Comparison of ENCODE assay signal across 30 cellular contexts in the genomic region with DNA sequence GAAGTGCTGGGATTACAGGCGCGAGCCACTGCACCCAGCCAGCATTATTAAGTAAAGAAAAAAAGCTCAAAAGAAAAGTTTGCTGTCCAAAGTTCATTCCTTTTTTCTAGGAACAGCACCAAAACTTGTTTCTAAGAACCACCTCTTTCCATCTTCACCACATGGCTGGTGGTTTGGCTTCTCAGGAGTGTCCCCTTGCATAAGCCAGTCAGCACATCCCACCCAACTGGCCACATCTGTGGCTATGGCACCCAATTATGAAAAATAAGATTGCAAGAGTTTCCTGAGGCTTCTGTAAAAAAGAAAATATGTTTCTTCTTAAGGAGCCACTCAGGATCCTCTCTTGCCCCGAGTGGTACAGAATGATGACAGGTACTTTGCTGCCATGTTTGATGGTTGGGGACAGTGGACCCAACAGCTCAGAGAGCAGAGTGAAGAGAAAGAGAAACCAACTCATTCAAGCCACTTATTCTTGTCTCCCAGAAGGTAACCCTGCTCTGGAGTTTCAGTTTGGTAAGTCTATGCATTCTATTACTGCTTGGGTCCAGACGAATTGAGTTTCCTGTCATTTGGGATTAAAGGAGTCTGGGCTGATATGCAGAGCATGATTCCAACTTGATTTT.
"Had no signal": no experiment of that assay in that cellular context is flagged by ENCODE, and none has a peak within 500 bp of the region (broad histone marks: within the 10 kb centered on the region; RNA-seq: fewer than 3 reads in every experiment).

No MANE protein-coding gene starts in this region.

- DNase-seq: activated B cell treated with CpG ODN at 0.5 μM for 24 hours; activated CD4-positive, alpha-beta memory T cell treated with anti-CD3 and anti-CD28 coated beads for 36 hours; activated CD4-positive, alpha-beta T cell treated with anti-CD3 and anti-CD28 coated beads for 4 hours; activated CD4-positive, alpha-beta T cell treated with anti-CD3 and anti-CD28 coated beads, Interleukin-2, amount 50 U/mL, for 1 hour; activated CD4-positive, CD25-positive, alpha-beta regulatory T cell treated with anti-CD3 and anti-CD28 coated beads, Interleukin-2, amount 50 U/mL, for 72 hours; activated effector memory CD4-positive, alpha-beta T cell treated with anti-CD3 and anti-CD28 coated beads, Interleukin-2, amount 50 U/mL, for 16 hours; activated naive CD4-positive, alpha-beta T cell; activated naive CD4-positive, alpha-beta T cell treated with anti-CD3 and anti-CD28 coated beads, Interleukin-2, amount 50 U/mL, for 16 hours; activated T-cell treated with anti-CD3 and anti-CD28 coated beads, Interleukin-2, amount 50 U/mL, for 1 hour; activated T-cell treated with anti-CD3 and anti-CD28 coated beads, Interleukin-2, amount 50 U/mL, for 72 hours; anterior cingulate cortex; caudate nucleus; cerebellar nuclear complex; Karpas-422; KBM-7; NCI-H1048; NCI-H1105 treated with DMSO at 0.1 percent for 48 hours; NCI-H1436; NCI-H1694 treated with DMSO at 0.1 percent for 48 hours; NCI-H2029; NCI-H345; NCI-H524 treated with DMSO at 0.1 percent for 48 hours; NK-92 treated with Interleukin-12 subunit alpha and Interleukin-12 subunit beta, amount 100 ng/mL, for 24 hours; Right ventricle myocardium superior; T-helper 9 cell had no signal

- H3K9me3 Mint-ChIP-seq: T-helper 1 cell treated with Interleukin-12 subunit alpha and Interleukin-12 subunit beta and Interleukin-4 antibody, amounts not matched to agents 30 μg/mL and 1 μg/mL, for 36 hours had no signal

- H3K27ac ChIP-seq: VCaP had no signal

- H3K4me3 Mint-ChIP-seq: activated B cell treated with CpG ODN at 0.5 μM for 24 hours; activated CD4-positive, alpha-beta memory T cell treated with anti-CD3 and anti-CD28 coated beads for 36 hours; activated T-cell treated with anti-CD3 and anti-CD28 coated beads, Interleukin-2, amount 50 U/mL, for 72 hours; activated T-helper 17 cell treated with anti-CD3 and anti-CD28 coated beads, Interleukin-2, amount 50 U/mL, for 72 hours; brain; T-helper 1 cell treated with Interleukin-12 subunit alpha and Interleukin-12 subunit beta and Interleukin-4 antibody, amounts not matched to agents 30 μg/mL and 1 μg/mL, for 36 hours had no signal

- ATAC-seq: activated T-cell treated with anti-CD3 and anti-CD28 coated beads, Interleukin-2, amount 50 U/mL, for 72 hours; activated T-helper 17 cell treated with anti-CD3 and anti-CD28 coated beads, Interleukin-2, amount 50 U/mL, for 72 hours had no signal

- H3K36me3 Mint-ChIP-seq: activated CD4-positive, alpha-beta memory T cell treated with anti-CD3 and anti-CD28 coated beads for 36 hours had no signal

- H3K27ac Mint-ChIP-seq: activated B cell treated with CpG ODN at 0.5 μM for 24 hours; activated CD4-positive, alpha-beta memory T cell treated with anti-CD3 and anti-CD28 coated beads for 36 hours; activated T-cell treated with anti-CD3 and anti-CD28 coated beads, Interleukin-2, amount 50 U/mL, for 72 hours; activated T-helper 17 cell treated with anti-CD3 and anti-CD28 coated beads, Interleukin-2, amount 50 U/mL, for 72 hours; brain; IgD-negative memory B cell; T-helper 1 cell treated with Interleukin-12 subunit alpha and Interleukin-12 subunit beta and Interleukin-4 antibody, amounts not matched to agents 30 μg/mL and 1 μg/mL, for 36 hours had no signal

- H3K4me1 Mint-ChIP-seq: activated B cell treated with CpG ODN at 0.5 μM for 24 hours; activated T-helper 17 cell treated with anti-CD3 and anti-CD28 coated beads, Interleukin-2, amount 50 U/mL, for 72 hours; IgD-negative memory B cell had no signal
